Comparison of ENCODE assay signal across 7 cellular contexts in genomic region chrX:139267858-139268257, GRCh38.
"Had no signal": no experiment of that assay in that cellular context is flagged by ENCODE, and none has a peak within 500 bp of the region (broad histone marks: within the 10 kb centered on the region; RNA-seq: fewer than 3 reads in every experiment).

No MANE protein-coding gene starts in this region.

- H3K4me2 ChIP-seq: KMS-11 had no signal

- H3K27ac ChIP-seq: HL-60, KMS-11 had no signal

- ATAC-seq: HepG2 had no signal

- FAIRE-seq: HepG2, HTR-8/SVneo had no signal

- H3K9ac ChIP-seq: KMS-11 had no signal

- DNase-seq: IMR-90, KBM-7, KG1 had no signal
